In the genomic region with DNA sequence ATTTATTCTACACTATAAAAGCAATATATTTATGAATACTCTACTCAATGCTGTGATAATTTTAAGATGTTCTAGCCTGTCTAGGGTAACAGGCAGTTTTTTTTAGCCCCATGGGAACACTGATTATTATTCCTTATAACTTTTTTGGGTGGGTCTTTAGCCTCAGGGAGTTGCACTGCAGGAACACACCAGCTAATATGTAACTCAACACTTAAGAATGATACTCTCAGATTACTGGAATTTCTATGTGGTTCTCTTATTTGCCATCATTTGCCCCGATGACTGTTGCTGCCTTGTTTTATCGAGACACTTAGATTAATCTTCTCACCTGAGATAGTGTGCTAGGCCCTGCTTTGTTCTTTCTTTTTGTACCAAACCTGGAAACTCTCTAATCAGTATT, we compare ENCODE assay signal across 19 cellular contexts.
"Had no signal": no experiment of that assay in that cellular context is flagged by ENCODE, and none has a peak within 500 bp of the region (broad histone marks: within the 10 kb centered on the region; RNA-seq: fewer than 3 reads in every experiment).

No MANE protein-coding gene starts in this region.

- H3K27ac Mint-ChIP-seq: activated B cell treated with CpG ODN at 0.5 μM for 24 hours; activated CD4-positive, alpha-beta memory T cell treated with anti-CD3 and anti-CD28 coated beads, Interleukin-2, amount 10 ng/mL, durations not matched to agents 7 days and 5 days; activated CD8-positive, alpha-beta memory T cell treated with anti-CD3 and anti-CD28 coated beads, Interleukin-2, amount 10 ng/mL, durations not matched to agents 7 days and 5 days; activated naive CD8-positive, alpha-beta T cell treated with anti-CD3 and anti-CD28 coated beads for 36 hours; natural killer cell; stimulated activated naive B cell treated with anti-CD40 and anti-IgM and Interleukin-4, amounts not matched to agents 10 μg/mL and 1 μg/mL and 100 μg/mL, for 72 hours had no signal

- ATAC-seq: activated CD8-positive, alpha-beta memory T cell treated with anti-CD3 and anti-CD28 coated beads, Interleukin-2, amount 10 ng/mL, durations not matched to agents 7 days and 5 days; esophagus mucosa; gastroesophageal sphincter; heart left ventricle; natural killer cell; stimulated activated naive B cell treated with anti-CD40 and anti-IgM and Interleukin-4, amounts not matched to agents 10 μg/mL and 1 μg/mL and 100 μg/mL, for 72 hours had no signal

- H3K9me3 Mint-ChIP-seq: activated CD4-positive, alpha-beta memory T cell treated with anti-CD3 and anti-CD28 coated beads, Interleukin-2, amount 10 ng/mL, durations not matched to agents 7 days and 5 days; activated naive CD8-positive, alpha-beta T cell treated with anti-CD3 and anti-CD28 coated beads for 36 hours; central memory CD8-positive, alpha-beta T cell; stimulated activated naive B cell treated with anti-CD40 and anti-IgM and Interleukin-4, amounts not matched to agents 10 μg/mL and 1 μg/mL and 100 μg/mL, for 72 hours had no signal

- H3K4me3 Mint-ChIP-seq: activated B cell treated with CpG ODN at 0.5 μM for 24 hours; activated CD4-positive, alpha-beta memory T cell treated with anti-CD3 and anti-CD28 coated beads, Interleukin-2, amount 10 ng/mL, durations not matched to agents 7 days and 5 days; activated CD8-positive, alpha-beta memory T cell treated with anti-CD3 and anti-CD28 coated beads, Interleukin-2, amount 10 ng/mL, durations not matched to agents 7 days and 5 days; activated naive CD8-positive, alpha-beta T cell treated with anti-CD3 and anti-CD28 coated beads for 36 hours; central memory CD8-positive, alpha-beta T cell; natural killer cell; stimulated activated naive B cell treated with anti-CD40 and anti-IgM and Interleukin-4, amounts not matched to agents 10 μg/mL and 1 μg/mL and 100 μg/mL, for 72 hours had no signal

- H3K4me3 ChIP-seq: gastroesophageal sphincter, heart left ventricle, sigmoid colon, thoracic aorta, upper lobe of left lung had no signal

- H3K27me3 Mint-ChIP-seq: activated B cell treated with CpG ODN at 0.5 μM for 24 hours; activated CD4-positive, alpha-beta memory T cell treated with anti-CD3 and anti-CD28 coated beads, Interleukin-2, amount 10 ng/mL, durations not matched to agents 7 days and 5 days; activated CD8-positive, alpha-beta memory T cell treated with anti-CD3 and anti-CD28 coated beads, Interleukin-2, amount 10 ng/mL, durations not matched to agents 7 days and 5 days; activated naive CD8-positive, alpha-beta T cell treated with anti-CD3 and anti-CD28 coated beads for 36 hours; central memory CD8-positive, alpha-beta T cell; stimulated activated naive B cell treated with anti-CD40 and anti-IgM and Interleukin-4, amounts not matched to agents 10 μg/mL and 1 μg/mL and 100 μg/mL, for 72 hours had no signal

- H3K27ac ChIP-seq: brain microvascular endothelial cell, gastroesophageal sphincter, heart left ventricle, parathyroid adenoma, sigmoid colon, thoracic aorta, upper lobe of left lung had no signal

- DNase-seq: activated B cell treated with CpG ODN at 0.5 μM for 24 hours; activated CD4-positive, alpha-beta memory T cell treated with anti-CD3 and anti-CD28 coated beads, Interleukin-2, amount 10 ng/mL, durations not matched to agents 7 days and 5 days; activated CD4-positive, alpha-beta T cell treated with anti-CD3 and anti-CD28 coated beads for 4 hours; activated CD8-positive, alpha-beta memory T cell treated with anti-CD3 and anti-CD28 coated beads, Interleukin-2, amount 10 ng/mL, durations not matched to agents 7 days and 5 days; activated naive CD8-positive, alpha-beta T cell treated with anti-CD3 and anti-CD28 coated beads for 36 hours; amygdala; brain microvascular endothelial cell; cortex of kidney; effector CD4-positive, alpha-beta T cell; heart left ventricle; natural killer cell; sigmoid colon; stimulated activated naive B cell treated with anti-CD40 and anti-IgM and Interleukin-4, amounts not matched to agents 10 μg/mL and 1 μg/mL and 100 μg/mL, for 72 hours; upper lobe of left lung had no signal

- H3K9me3 ChIP-seq: gastroesophageal sphincter, heart left ventricle, sigmoid colon, thoracic aorta, upper lobe of left lung had no signal

- H3K36me3 Mint-ChIP-seq: activated CD8-positive, alpha-beta memory T cell treated with anti-CD3 and anti-CD28 coated beads, Interleukin-2, amount 10 ng/mL, durations not matched to agents 7 days and 5 days; activated naive CD8-positive, alpha-beta T cell treated with anti-CD3 and anti-CD28 coated beads for 36 hours; natural killer cell; stimulated activated naive B cell treated with anti-CD40 and anti-IgM and Interleukin-4, amounts not matched to agents 10 μg/mL and 1 μg/mL and 100 μg/mL, for 72 hours had no signal

- H3K27me3 ChIP-seq: brain microvascular endothelial cell, gastroesophageal sphincter, heart left ventricle, sigmoid colon, upper lobe of left lung had no signal

- H3K36me3 ChIP-seq: brain microvascular endothelial cell, gastroesophageal sphincter, heart left ventricle, sigmoid colon, thoracic aorta, upper lobe of left lung had no signal

- H3K79me2 ChIP-seq: parathyroid adenoma had no signal

- H3K4me1 ChIP-seq: gastroesophageal sphincter, heart left ventricle, parathyroid adenoma, sigmoid colon, upper lobe of left lung had no signal

- H3K9ac ChIP-seq: parathyroid adenoma had no signal

- H2AFZ ChIP-seq: parathyroid adenoma had no signal

- H3K4me1 Mint-ChIP-seq: activated B cell treated with CpG ODN at 0.5 μM for 24 hours; activated CD4-positive, alpha-beta memory T cell treated with anti-CD3 and anti-CD28 coated beads, Interleukin-2, amount 10 ng/mL, durations not matched to agents 7 days and 5 days; activated CD8-positive, alpha-beta memory T cell treated with anti-CD3 and anti-CD28 coated beads, Interleukin-2, amount 10 ng/mL, durations not matched to agents 7 days and 5 days; activated naive CD8-positive, alpha-beta T cell treated with anti-CD3 and anti-CD28 coated beads for 36 hours; central memory CD8-positive, alpha-beta T cell; natural killer cell; stimulated activated naive B cell treated with anti-CD40 and anti-IgM and Interleukin-4, amounts not matched to agents 10 μg/mL and 1 μg/mL and 100 μg/mL, for 72 hours had no signal
